ENCODE assay signal across 15 cellular contexts in the genomic region with DNA sequence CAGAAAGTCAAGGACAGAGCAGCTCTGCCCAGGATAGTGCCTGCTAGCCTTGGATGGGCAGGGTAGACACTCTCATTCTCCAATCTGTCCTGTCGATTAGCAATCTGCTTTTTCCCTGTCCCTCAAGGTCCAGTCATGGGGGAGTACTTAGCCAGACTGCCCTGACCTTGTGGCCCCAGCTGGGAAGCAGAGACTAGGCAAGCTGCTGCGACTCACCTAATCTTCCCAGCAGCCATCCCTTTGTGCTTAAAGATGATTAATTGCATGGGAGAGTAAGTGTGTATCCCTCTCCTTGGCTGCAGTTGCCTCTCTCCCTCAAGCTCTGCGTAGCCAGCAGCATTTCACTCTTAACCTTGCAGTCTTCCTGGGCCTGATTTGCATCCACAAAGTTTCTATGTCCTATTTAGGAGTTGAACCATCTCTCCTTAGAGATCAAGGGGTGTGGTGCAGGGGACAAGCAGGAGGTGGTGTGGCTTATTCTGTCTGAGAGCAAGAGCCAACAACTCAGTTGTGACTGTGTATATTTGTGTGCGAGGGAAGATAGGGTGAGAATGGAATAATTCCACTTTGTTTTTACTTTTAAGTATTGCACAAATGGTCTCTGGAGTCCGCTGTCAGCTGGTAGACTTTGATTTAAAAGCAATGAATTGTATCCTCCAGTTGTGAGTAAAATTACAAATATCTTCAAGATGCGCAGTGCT.
A peak's percentile ranks its signal among the peaks of the same experiment; 100 is the strongest.
DNase-seq lines count a peak whose midpoint lies in the region; ATAC-seq, FAIRE-seq and TF ChIP-seq lines count a peak whose summit lies in the region.
"Had no signal": no experiment of that assay in that cellular context is flagged by ENCODE, and none has a peak within 500 bp of the region (broad histone marks: within the 10 kb centered on the region; RNA-seq: fewer than 3 reads in every experiment).

No MANE protein-coding gene starts in this region.

- H3K36me3 ChIP-seq in GM23248 (ENCODE audit: low read depth) = no peaks in the 10 kb centered on the region
- H3K36me3 ChIP-seq in H1 (ENCODE audit: control insufficient read depth in 2 of 4, insufficient read depth in 4 of 4, low read length in 3 of 4) = no peaks in the 10 kb centered on the region
- no peaks in the 10 kb centered on the region for H3K36me3 ChIP-seq in prostate gland
- H3K36me3 ChIP-seq: HAP-1 had no signal

- H3K27me3 Mint-ChIP-seq in nephron progenitor cell (ENCODE audit: low read depth, poor library complexity) = no peaks in the 10 kb centered on the region
- no peaks in the 10 kb centered on the region for H3K27me3 Mint-ChIP-seq in T-cell

- in situ Hi-C loops in GM23248 (cut with MboI) = no loop called here

- H3K14ac ChIP-seq in H1 (ENCODE audit: insufficient read length) = no peak overlapping the region

- H3K9ac ChIP-seq in GM23248 (no peak overlapping the region), H1 (replicated peaks in 1 of 4; ENCODE audit: extremely low read depth in 1 of 4, low read depth in 3 of 4, low read length in 3 of 4) (no peak overlapping the region)

- H3K9me3 Mint-ChIP-seq in nephron progenitor cell = peaks cover 29% of the 10 kb centered on the region
- peaks cover 8 to 16% (median 13%) of the 10 kb centered on the region in 3 donors for H3K9me3 Mint-ChIP-seq in T-cell

- H3K27ac ChIP-seq in GM23248 (no peak overlapping the region), H1 (ENCODE audit: low read depth, low read length) (no peak overlapping the region), prostate gland (no peak overlapping the region)

- no peak overlapping the region for H3K18ac ChIP-seq in H1 (ENCODE audit: extremely low read depth, low read length)

- intact Hi-C loops in prostate gland (cut with DNase I) = no loop called here

- TF ChIP-seq CTCF in H1 (IDR thresholded peaks at IDR 0.05; ENCODE audit: control extremely low read depth in 1 of 3, insufficient read depth in 1 of 3, low read depth in 1 of 3, low read length in 3 of 3) (no peak), nephron progenitor cell (IDR thresholded peaks at IDR 0.05) (no peak), prostate gland (IDR thresholded peaks at IDR 0.05) (no peak)

- H3K56ac ChIP-seq in H1 (replicated peaks; ENCODE audit: insufficient read length, low read depth, low read length) = no peak overlapping the region

- DNase-seq in GM23248 (peak; percentile 49), M059J (ENCODE audit: low read depth) (peak; percentile 10), H1 (ENCODE audit: low read depth in 1 of 2, low spot score in 2 of 2) (no peak), nephron progenitor cell (peak; percentile 5), T-cell (no peak), frontal cortex (ENCODE audit: low spot score in 2 of 2) (no peak), prostate gland (ENCODE audit: low spot score) (no peak)
- DNase-seq in stimulated activated CD4-positive, alpha-beta T cell treated with anti-CD3 and anti-CD28 coated beads, Interleukin-1b, Interleukin-23, amount 100 ng/mL, for 48 hours = no peak
- DNase-seq: ACHN; CD8-positive, alpha-beta T cell; DMS 273 treated with DMSO at 0.1 percent for 48 hours; NCI-H1092; NCI-H1694; SIG-M5 had no signal

- no peak for TF ChIP-seq POLR2A in H1 (IDR thresholded peaks at IDR 0.05; ENCODE audit: control extremely low read depth in 1 of 2, low read depth in 2 of 2, low read length in 2 of 2)
- TF ChIP-seq POLR2A in prostate gland (IDR thresholded peaks at IDR 0.05) = no peak

- no peak overlapping the region for H2AFZ ChIP-seq in GM23248
- H2AFZ ChIP-seq in H1 (ENCODE audit: low read length) = peak overlapping the region; percentile 21; the same call in 1 of the 2 replicates

- H3K4me3 ChIP-seq in GM23248 = no peak overlapping the region
- H3K4me3 ChIP-seq in H1 (ENCODE audit: extremely low read depth in 1 of 4, insufficient read depth in 2 of 4, low read depth in 3 of 4, low read length in 4 of 4) = no peak overlapping the region
- H3K4me3 ChIP-seq in prostate gland = no peak overlapping the region
- H3K4me3 ChIP-seq: HAP-1 had no signal

- no peak overlapping the region for H4K91ac ChIP-seq in H1 (replicated peaks; ENCODE audit: insufficient read length, low read length)

- POLR2A ChIA-PET in H1 (lab: Charles Lee; ENCODE audit: partially characterized antibody) = no interaction called here
- POLR2A ChIA-PET in T-cell (lab: Charles Lee) = no interaction called here

- no peak for ATAC-seq in T-cell (replicated peaks in 1 of 4)
- ATAC-seq: CD8-positive, alpha-beta T cell had no signal

- TF ChIP-seq EP300 in H1 (IDR thresholded peaks at IDR 0.05; ENCODE audit: borderline replicate concordance in 1 of 2, low read depth in 2 of 2, low read length in 2 of 2) = no peak

- H4K5ac ChIP-seq in H1 (ENCODE audit: insufficient read length, low read depth, low read length) = no peak overlapping the region

- peaks cover 6% of the 10 kb centered on the region for H3K36me3 Mint-ChIP-seq in nephron progenitor cell (ENCODE audit: low read depth)
- H3K36me3 Mint-ChIP-seq in T-cell = no peaks in the 10 kb centered on the region
- H3K36me3 Mint-ChIP-seq: CD8-positive, alpha-beta T cell had no signal

- H3K9me3 ChIP-seq in GM23248 (ENCODE audit: low read depth) = no peaks in the 10 kb centered on the region
- H3K9me3 ChIP-seq in H1 (ENCODE audit: insufficient read depth in 2 of 2, low read depth in 1 of 2, low read length in 1 of 2) = peaks cover 0 to 4% of the 10 kb centered on the region in 2 experiments; a peak in 1 of 4 replicates
- H3K9me3 ChIP-seq in prostate gland = no peaks in the 10 kb centered on the region
- H3K9me3 ChIP-seq: HAP-1 had no signal

- H2BK5ac ChIP-seq in H1 (ENCODE audit: low read depth, low read length) = no peak overlapping the region

- CTCF ChIA-PET in H1 (lab: Charles Lee; ENCODE audit: partially characterized antibody) (interaction anchor here (0.6 to 2.2 kb wide), 10 partner anchors 9 to 699 kb away, joined by 3 to 7 read pairs (median 3); no protein-coding TSS in a partner anchor), T-cell (lab: Charles Lee) (no interaction called here)

- no peak overlapping the region for H3K4me3 Mint-ChIP-seq in nephron progenitor cell
- no peak overlapping the region for H3K4me3 Mint-ChIP-seq in T-cell
- H3K4me3 Mint-ChIP-seq: CD8-positive, alpha-beta T cell had no signal

- no peak overlapping the region for H2BK20ac ChIP-seq in H1 (ENCODE audit: low read length)

- H2BK120ac ChIP-seq in H1 (replicated peaks; ENCODE audit: low read depth, low read length) = no peak overlapping the region

- H3K4ac ChIP-seq in H1 (replicated peaks; ENCODE audit: insufficient read length, low read depth, low read length) = no peak overlapping the region

- H3K23ac ChIP-seq in H1 (ENCODE audit: insufficient read length) = no peak overlapping the region

- 66 to 73% methylated on average over 6 of the region's 6 CpGs for WGBS in GM23248 (ENCODE audit: low coverage in 1 of 2, low lambda C conversion rate in 2 of 2, missing lambda C conversion rate in 2 of 2), 2 experiments
- 88% methylated on average over 6 of the region's 6 CpGs; no CpG with 5 or more reads in 1 of the 2 experiments for WGBS in H1 (ENCODE audit: extremely low coverage in 1 of 2, insufficient coverage in 1 of 2, insufficient read length in 1 of 2, insufficient replicate concordance in 2 of 2, low coverage in 1 of 2, low lambda C conversion rate in 2 of 2, missing lambda C conversion rate in 1 of 2), 2 experiments
- 67% methylated on average over 6 of the region's 6 CpGs for WGBS in prostate gland

- H3K79me1 ChIP-seq in H1 (ENCODE audit: low read depth, low read length) = no peaks in the 10 kb centered on the region

- H3K27me3 ChIP-seq in GM23248 (replicated peaks; ENCODE audit: insufficient read depth) (no peaks in the 10 kb centered on the region; the same call in 1 of the 2 replicates), H1 (replicated peaks in 1 of 4; ENCODE audit: control insufficient read depth in 3 of 4, extremely low read depth in 1 of 4, insufficient read depth in 3 of 4, low read length in 3 of 4) (no peaks in the 10 kb centered on the region), prostate gland (replicated peaks; ENCODE audit: insufficient read depth) (no peaks in the 10 kb centered on the region)

- TF ChIP-seq RAD21 in H1 (IDR thresholded peaks at IDR 0.05 in 1 of 2, conservative IDR thresholded peaks at IDR 0.05 in 1 of 2; ENCODE audit: low read depth in 2 of 2, low read length in 2 of 2) = no peak

- no peak overlapping the region for H2BK15ac ChIP-seq in H1 (ENCODE audit: low read length)

- H3K79me2 ChIP-seq in GM23248 (ENCODE audit: insufficient read depth) = no peaks in the 10 kb centered on the region
- H3K79me2 ChIP-seq in H1 (ENCODE audit: control insufficient read depth in 1 of 2, insufficient read depth in 2 of 2, low read length in 2 of 2) = no peaks in the 10 kb centered on the region

- H4K20me1 ChIP-seq in GM23248 (ENCODE audit: insufficient read depth) (no peaks in the 10 kb centered on the region), H1 (replicated peaks in 1 of 2; ENCODE audit: control insufficient read depth in 1 of 2, insufficient read depth in 2 of 2, low read length in 2 of 2) (no peaks in the 10 kb centered on the region)

- 0 out of 2 replicates have a peak overlapping the region, but pooled peaks have one; percentile 27 for H2BK12ac ChIP-seq in H1 (ENCODE audit: low read depth, low read length)

- H3K23me2 ChIP-seq in H1 (ENCODE audit: low read depth, low read length) = no peaks in the 10 kb centered on the region

- no peaks in the 10 kb centered on the region for H3K4me1 Mint-ChIP-seq in nephron progenitor cell
- H3K4me1 Mint-ChIP-seq in T-cell = peaks cover 0 to 10% (median 2%) of the 10 kb centered on the region in 3 donors

- peaks cover 14% of the 10 kb centered on the region for H3K4me1 ChIP-seq in GM23248 (ENCODE audit: insufficient read depth)
- no peaks in the 10 kb centered on the region for H3K4me1 ChIP-seq in H1 (replicated peaks in 1 of 4; ENCODE audit: control insufficient read depth in 3 of 4, insufficient read depth in 4 of 4, low read length in 3 of 4)
- H3K4me1 ChIP-seq in prostate gland (replicated peaks) = no peaks in the 10 kb centered on the region
- H3K4me1 ChIP-seq: HAP-1 had no signal

- no peak overlapping the region for H2AK5ac ChIP-seq in H1 (ENCODE audit: low read depth, low read length)

- no peak overlapping the region for H3K27ac Mint-ChIP-seq in nephron progenitor cell
- no peak overlapping the region for H3K27ac Mint-ChIP-seq in T-cell
- H3K27ac Mint-ChIP-seq: CD8-positive, alpha-beta T cell had no signal

- no peak overlapping the region for H4K8ac ChIP-seq in H1 (ENCODE audit: extremely low read depth, insufficient read depth, low read length)

- no peaks in the 10 kb centered on the region for H3K9me2 ChIP-seq in GM23248 (ENCODE audit: insufficient read depth)

- peaks cover 13% of the 10 kb centered on the region for H3F3A ChIP-seq in GM23248 (ENCODE audit: insufficient read depth)

- H3K4me2 ChIP-seq in GM23248 (ENCODE audit: unreplicated experiment) (no peak overlapping the region), H1 (ENCODE audit: insufficient read depth in 1 of 2, low read depth in 2 of 2, low read length in 2 of 2) (no peak overlapping the region)

- no peak for FAIRE-seq in H1 (lab: Jason Lieb, UNC)
- no peak for FAIRE-seq in frontal cortex (lab: Jason Lieb, UNC)

TF ChIP-seq in H1, 55 proteins besides CTCF, POLR2A, EP300 and RAD21 (continues in another document):
- TF ChIP-seq TAF7 (optimal IDR thresholded peaks at IDR 0.05; ENCODE audit: borderline replicate concordance, low read depth, low read length) = no peak

Comparison
In these comparisons a context has a peak if more than half of its experiments do, and no peak if none do; other contexts are left out.
1. DNase-seq: peak in GM23248 (single experiment), M059J (single experiment) and nephron progenitor cell (single experiment); none in H1 (0 of 2), stimulated activated CD4-positive, alpha-beta T cell treated with anti-CD3 and anti-CD28 coated beads, Interleukin-1b, Interleukin-23, amount 100 ng/mL, for 48 hours (single experiment), T-cell (0 of 34), frontal cortex (0 of 2) and prostate gland (single experiment).